ENCODE assay signal across 9 cellular contexts in the genomic region with DNA sequence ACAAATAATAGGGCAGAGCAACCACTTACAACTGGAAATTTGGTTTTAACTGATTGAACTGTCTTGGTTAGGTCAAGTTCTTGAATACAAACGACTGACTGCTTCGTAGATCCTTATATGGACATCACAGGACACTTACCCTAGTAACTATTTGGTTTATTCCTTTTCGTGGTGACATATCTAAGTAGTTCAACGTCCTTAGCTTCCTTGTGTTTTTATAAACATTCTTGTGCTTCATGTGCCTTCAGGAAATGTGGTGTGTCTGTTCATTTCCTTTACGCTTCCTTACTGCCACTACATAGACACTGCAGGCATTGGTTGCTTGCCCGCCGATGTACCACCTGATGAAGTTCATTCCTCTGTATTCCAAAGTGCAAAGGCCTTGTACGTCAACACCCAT. TPM values are rescaled to one million over a fixed set of nuclear protein-coding genes. Genes with fewer than 3 reads are reported as not detected.
A peak's percentile ranks its signal among the peaks of the same experiment; 100 is the strongest.
DNase-seq lines count a peak whose midpoint lies in the region; ATAC-seq and TF ChIP-seq lines count a peak whose summit lies in the region.
"Had no signal": no experiment of that assay in that cellular context is flagged by ENCODE, and none has a peak within 500 bp of the region (broad histone marks: within the 10 kb centered on the region; RNA-seq: fewer than 3 reads in every experiment).

No MANE protein-coding gene starts in this region.

- no peak for TF ChIP-seq RAD21 in IMR-90 (IDR thresholded peaks at IDR 0.05; ENCODE audit: low read length)

- peak overlapping the region; percentile 95; the same call in 1 of the 2 replicates for H2BK20ac ChIP-seq in IMR-90 (ENCODE audit: low read depth, low read length)

- peak overlapping the region; percentile 66 to 91; a peak in 3 of 4 replicates for H4K8ac ChIP-seq in IMR-90 (ENCODE audit: low read depth in 2 of 2, low read length in 2 of 2)

- H3K56ac ChIP-seq in IMR-90 (ENCODE audit: extremely low read depth, insufficient read depth, low read length): peak overlapping the region; percentile 63

- peaks cover 24% of the 10 kb centered on the region for H3K36me3 ChIP-seq in IMR-90 (ENCODE audit: control insufficient read depth, insufficient read depth, low read length)
- peaks cover 31 to 36% of the 10 kb centered on the region in 2 donors for H3K36me3 ChIP-seq in mucosa of rectum (ENCODE audit: control insufficient read depth in 2 of 2, insufficient read depth in 2 of 2, low read length in 2 of 2)

- BruUV-seq in IMR-90 (replicated peaks; lab: Mats Ljungman, UMichigan): no TSS peak

- peak overlapping the region; percentile 77; the same call in 1 of the 3 replicates for H2BK15ac ChIP-seq in IMR-90 (ENCODE audit: low read depth, low read length)

- H3K18ac ChIP-seq in IMR-90 (ENCODE audit: low read depth, low read length): peak overlapping the region; percentile 64

- peak; percentile 89 for ATAC-seq in CD4-positive, alpha-beta T cell (ENCODE audit: poor library complexity)
- ATAC-seq in IMR-90 (ENCODE audit: low read depth) (peak; percentile 67), GM18502 (IDR thresholded peaks at IDR 0.05; ENCODE audit: poor library complexity, unreplicated experiment) (no peak), HG02571 (IDR thresholded peaks at IDR 0.05; ENCODE audit: unreplicated experiment) (no peak)

- POLR2A ChIA-PET in CD4-positive, alpha-beta T cell (lab: Charles Lee): interaction anchor here (1.5 kb wide), 1 partner anchor 13 kb away, joined by 5 read pairs; no protein-coding TSS in a partner anchor
- POLR2A ChIA-PET in IMR-90 (lab: Charles Lee; ENCODE audit: unreplicated experiment): interaction anchor here (0.6 kb wide), 1 partner anchor 62 kb away, joined by 4 read pairs; no protein-coding TSS in a partner anchor

- peaks cover 46% of the 10 kb centered on the region for H3K36me3 Mint-ChIP-seq in CD4-positive, alpha-beta T cell (ENCODE audit: low read depth)

- DNase-seq in CD4-positive, alpha-beta T cell: peak in 4 of 10 experiments; percentile 14 to 55 (median 36)
- DNase-seq in IMR-90: peak; percentile 72
- DNase-seq in central memory CD4-positive, alpha-beta T cell: peak; percentile 88
- DNase-seq in NCI-H2171 treated with DMSO at 0.1 percent for 48 hours (lab: John Stamatoyannopoulos, UW): no peak
- DNase-seq: GF-D8, NCI-H2081 had no signal

- H3K4ac ChIP-seq in IMR-90 (ENCODE audit: low read depth, low read length): peak overlapping the region; percentile 96

- H3K27ac Mint-ChIP-seq in CD4-positive, alpha-beta T cell: peak overlapping the region; percentile 83

- H3K4me2 ChIP-seq in IMR-90 (ENCODE audit: low read depth, low read length): peak overlapping the region; percentile 51; the same call in 1 of the 2 replicates

- H3K23ac ChIP-seq in IMR-90 (ENCODE audit: low read depth, low read length): peak overlapping the region; percentile 79

- peak overlapping the region; percentile 47 for H3K4me3 Mint-ChIP-seq in CD4-positive, alpha-beta T cell

- H4K20me1 ChIP-seq in IMR-90 (ENCODE audit: insufficient read depth, low read length): peaks cover 18% of the 10 kb centered on the region

- H3K4me1 ChIP-seq in IMR-90 (ENCODE audit: control insufficient read depth, insufficient read depth, low read length) (peaks cover 23% of the 10 kb centered on the region), mucosa of rectum (ENCODE audit: control insufficient read depth in 2 of 2, insufficient read depth in 2 of 2, low read length in 2 of 2) (peaks cover 0 to 2% of the 10 kb centered on the region in 2 donors)

- H3K27me3 Mint-ChIP-seq in CD4-positive, alpha-beta T cell: no peaks in the 10 kb centered on the region

- H3K27ac ChIP-seq in CD4-positive, alpha-beta T cell (ENCODE audit: low read depth, low read length): peak overlapping the region; percentile 17
- peak overlapping the region; percentile 72 for H3K27ac ChIP-seq in IMR-90 (ENCODE audit: insufficient read depth, low read length)
- peak overlapping the region; percentile 19 to 61 for H3K27ac ChIP-seq in mucosa of rectum (ENCODE audit: low read depth in 2 of 2, low read length in 2 of 2)

- no peaks in the 10 kb centered on the region for H3K9me3 ChIP-seq in CD4-positive, alpha-beta T cell (ENCODE audit: control insufficient read depth, low read length)
- no peaks in the 10 kb centered on the region for H3K9me3 ChIP-seq in IMR-90 (ENCODE audit: control insufficient read depth, insufficient read depth, low read length)
- no peaks in the 10 kb centered on the region for H3K9me3 ChIP-seq in mucosa of rectum (ENCODE audit: control insufficient read depth in 2 of 2, low read length in 2 of 2)

- H2AK9ac ChIP-seq in IMR-90 (replicated peaks; ENCODE audit: low read depth, low read length, poor library complexity): no peak overlapping the region

- peak overlapping the region; percentile 88 for H4K91ac ChIP-seq in IMR-90 (ENCODE audit: insufficient read depth, low read depth, low read length)

- H3K9ac ChIP-seq in IMR-90 (ENCODE audit: low read depth, low read length) (peak overlapping the region; percentile 5; the same call in 1 of the 2 replicates), mucosa of rectum (ENCODE audit: low read depth in 1 of 2, low read length in 2 of 2) (no peak overlapping the region)

- peak overlapping the region; percentile 90 for H2BK120ac ChIP-seq in IMR-90 (ENCODE audit: low read depth, low read length)

- in situ Hi-C loops in IMR-90 (cut with MboI; ENCODE audit: low sequenced_read_pairs): loop anchor here (5.0 kb wide), 2 partner anchors 73 to 208 kb away; no protein-coding TSS in a partner anchor

- intact Hi-C loops in CD4-positive, alpha-beta T cell (cut with DNase I, micrococcal nuclease): loop anchor here in 1 of 2 experiments (10.0 kb wide), 1 partner anchor 326 kb away; no protein-coding TSS in a partner anchor
- intact Hi-C loops in IMR-90 (cut with micrococcal nuclease): loop anchor here (10.0 kb wide), 1 partner anchor 326 kb away; no protein-coding TSS in a partner anchor

- H3K79me1 ChIP-seq in IMR-90 (ENCODE audit: low read depth in 1 of 2, low read length in 2 of 2): peaks cover 48 to 92% of the 10 kb centered on the region in 2 experiments

- peaks cover 73% of the 10 kb centered on the region for H3K4me1 Mint-ChIP-seq in CD4-positive, alpha-beta T cell (ENCODE audit: low read depth)

- no peaks in the 10 kb centered on the region for H3K27me3 ChIP-seq in CD4-positive, alpha-beta T cell (ENCODE audit: control insufficient read depth, insufficient read depth, low read length)
- no peaks in the 10 kb centered on the region for H3K27me3 ChIP-seq in IMR-90 (ENCODE audit: control insufficient read depth, insufficient read depth, low read length)
- H3K27me3 ChIP-seq in mucosa of rectum (ENCODE audit: control insufficient read depth in 2 of 2, insufficient read depth in 2 of 2, low read length in 2 of 2): no peaks in the 10 kb centered on the region

- peak overlapping the region; percentile 97 for H2AK5ac ChIP-seq in IMR-90 (ENCODE audit: low read depth, low read length)

- CTCF ChIA-PET in CD4-positive, alpha-beta T cell (lab: Charles Lee): interaction anchor here (0.6 to 2.7 kb wide), 7 partner anchors 12 to 328 kb away, joined by 3 to 11 read pairs (median 5); no protein-coding TSS in a partner anchor
- CTCF ChIA-PET in IMR-90 (lab: Yijun Ruan, JAX): interaction anchor here (0.9 to 2.3 kb wide), 2 partner anchors 194 to 212 kb away, joined by 4 to 7 read pairs; no protein-coding TSS in a partner anchor

- no peak for TF ChIP-seq CTCF in CD4-positive, alpha-beta T cell (IDR thresholded peaks at IDR 0.05)
- TF ChIP-seq CTCF in IMR-90 (conservative IDR thresholded peaks at IDR 0.05; ENCODE audit: low read depth, low read length): no peak

- peak overlapping the region; percentile 88 for H3K14ac ChIP-seq in IMR-90 (replicated peaks; ENCODE audit: low read depth, low read length)

- H3K4me3 ChIP-seq in IMR-90 (ENCODE audit: insufficient read depth, low read depth, low read length) (no peak overlapping the region), mucosa of rectum (ENCODE audit: low read length in 2 of 2) (no peak overlapping the region)

- peaks cover 23% of the 10 kb centered on the region for H3K9me1 ChIP-seq in IMR-90 (ENCODE audit: insufficient read depth, low read length)

- no peaks in the 10 kb centered on the region for H3K9me3 Mint-ChIP-seq in CD4-positive, alpha-beta T cell

- peak overlapping the region; percentile 94 for H4K5ac ChIP-seq in IMR-90 (ENCODE audit: low read depth, low read length)

- WGBS in IMR-90 (ENCODE audit: extremely low coverage in 2 of 2, insufficient read length in 1 of 2), 2 experiments: no CpG with 5 or more reads among the region's 8 CpGs

- TF ChIP-seq POLR2A in IMR-90 (IDR thresholded peaks at IDR 0.05; ENCODE audit: low read depth, low read length): no peak

- dilution Hi-C loops in IMR-90 (cut with HindIII; ENCODE audit: low sequenced_read_pairs, unreplicated experiment): no loop called here

- H2AFZ ChIP-seq in IMR-90 (replicated peaks; ENCODE audit: low read length, poor library complexity): no peak overlapping the region

- peak overlapping the region; percentile 91 for H2BK5ac ChIP-seq in IMR-90 (ENCODE audit: low read depth, low read length, poor library complexity, severe bottlenecking)

TF ChIP-seq in IMR-90, 13 proteins besides CTCF, POLR2A, EP300 and RAD21 (continues in another document):
- TF ChIP-seq, protein P1, sequence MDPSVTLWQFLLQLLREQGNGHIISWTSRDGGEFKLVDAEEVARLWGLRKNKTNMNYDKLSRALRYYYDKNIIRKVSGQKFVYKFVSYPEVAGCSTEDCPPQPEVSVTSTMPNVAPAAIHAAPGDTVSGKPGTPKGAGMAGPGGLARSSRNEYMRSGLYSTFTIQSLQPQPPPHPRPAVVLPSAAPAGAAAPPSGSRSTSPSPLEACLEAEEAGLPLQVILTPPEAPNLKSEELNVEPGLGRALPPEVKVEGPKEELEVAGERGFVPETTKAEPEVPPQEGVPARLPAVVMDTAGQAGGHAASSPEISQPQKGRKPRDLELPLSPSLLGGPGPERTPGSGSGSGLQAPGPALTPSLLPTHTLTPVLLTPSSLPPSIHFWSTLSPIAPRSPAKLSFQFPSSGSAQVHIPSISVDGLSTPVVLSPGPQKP (IDR thresholded peaks at IDR 0.05; ENCODE audit: borderline replicate concordance, low read depth, low read length): no peak
- TF ChIP-seq USF2 (IDR thresholded peaks at IDR 0.05; ENCODE audit: low read depth, low read length) (no peak), SMC3 (IDR thresholded peaks at IDR 0.05; ENCODE audit: low read depth, low read length) (no peak), MXI1 (IDR thresholded peaks at IDR 0.05; ENCODE audit: borderline replicate concordance, low read depth, low read length) (no peak)

RNA-seq across cellular contexts. Expression of gene USP10, which starts 59.3 kb away (rescaled TPM):
- total RNA-seq in CD4-positive, alpha-beta T cell: 100 to 1,000 TPM in 1 of 2 experiments, 10 to 100 TPM in 1; 99.3 to 106 TPM
- total RNA-seq in IMR-90 (2012; rRNA removed): 54.3 and 61.9 TPM in 2 replicates
- 79.0 and 85.5 TPM in 2 replicates for polyA plus RNA-seq in IMR-90 (2012; rRNA removed)
- 33.5 and 44.0 TPM in 2 replicates for polyA plus RNA-seq in IMR-90 (2012; cell fraction: cytosol; rRNA removed)
- polyA plus RNA-seq in IMR-90 (2012; cell fraction: nucleus; rRNA removed; ENCODE audit: low replicate concordance): 67.7 and 84.6 TPM in 2 replicates

Comparison
In these comparisons a context has a peak if more than half of its experiments do, and no peak if none do; other contexts are left out.
1. ATAC-seq: peak in CD4-positive, alpha-beta T cell (single experiment) and IMR-90 (single experiment); none in GM18502 (single experiment) and HG02571 (single experiment).
2. H3K27ac ChIP-seq: peak in every context shown above with its lines; median percentile 72 in IMR-90; 40 in mucosa of rectum; 17 in CD4-positive, alpha-beta T cell.